8 cellular contexts compared by ENCODE assay signal in the genomic region with DNA sequence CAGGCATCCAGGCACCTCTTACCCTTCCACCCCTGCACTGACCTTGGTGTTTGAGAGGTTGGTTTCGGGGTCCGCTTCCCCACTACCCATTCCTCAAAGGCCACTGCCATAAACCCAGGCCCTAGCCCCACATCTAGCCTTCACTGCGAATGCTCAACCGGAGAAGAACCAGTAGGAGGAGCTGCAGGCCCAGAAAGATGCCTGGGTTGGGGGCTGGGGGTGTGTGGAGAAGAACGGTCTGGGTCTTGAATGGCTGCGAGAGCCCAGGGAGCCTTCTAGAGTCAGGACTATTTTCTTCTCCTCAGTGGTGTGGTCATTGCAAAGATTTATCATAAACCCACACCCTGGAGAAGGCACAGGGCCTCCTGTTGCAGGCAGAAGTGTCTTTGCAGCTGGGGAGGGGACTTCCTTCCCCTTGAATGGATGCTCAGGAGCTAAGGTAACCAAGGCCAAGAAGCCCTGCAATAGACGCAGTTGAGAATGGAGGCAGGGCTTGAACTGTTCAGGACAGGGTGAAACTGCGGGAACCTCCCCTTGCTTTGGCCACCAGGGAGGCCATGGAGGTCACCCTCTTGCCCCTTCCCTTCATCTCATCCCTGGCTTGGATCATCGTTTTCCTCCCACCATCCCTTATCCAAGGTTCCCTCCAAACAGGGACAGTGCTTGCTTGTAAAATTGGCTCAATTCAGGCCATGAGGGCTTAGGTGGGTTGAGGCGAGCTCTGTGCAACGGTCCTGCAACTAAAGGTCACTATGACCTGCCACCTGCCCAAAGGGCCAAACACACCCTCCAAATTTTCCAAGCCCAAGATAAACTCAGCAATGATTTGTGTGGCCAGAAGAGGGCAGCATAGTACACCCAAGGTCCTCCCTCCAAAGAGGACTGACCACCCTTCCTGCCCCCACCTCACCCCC. TPM values are rescaled to one million over a fixed set of nuclear protein-coding genes. Genes with fewer than 3 reads are reported as not detected.
A peak's percentile ranks its signal among the peaks of the same experiment; 100 is the strongest.
DNase-seq lines count a peak whose midpoint lies in the region; ATAC-seq and TF ChIP-seq lines count a peak whose summit lies in the region.

No MANE protein-coding gene starts in this region.

- H3K9me3 Mint-ChIP-seq in activated T-cell treated with anti-CD3 and anti-CD28 coated beads, Interleukin-2, amount 50 U/mL, for 24 hours: peaks cover 8% of the 10 kb centered on the region
- no peaks in the 10 kb centered on the region for H3K9me3 Mint-ChIP-seq in activated CD8-positive, alpha-beta T cell treated with anti-CD3 and anti-CD28 coated beads, Interleukin-2, amount 10 ng/mL, durations not matched to agents 7 days and 5 days (ENCODE audit: insufficient read depth)

- H3K4me1 ChIP-seq in iPS DF 6.9 (ENCODE audit: control insufficient read depth, insufficient read depth, low read length): no peaks in the 10 kb centered on the region
- H3K4me1 ChIP-seq in testis: no peaks in the 10 kb centered on the region

- POLR2A ChIA-PET in activated CD8-positive, alpha-beta T cell treated with anti-CD3 and anti-CD28 coated beads, Interleukin-2, amount 10 ng/mL, durations not matched to agents 7 days and 5 days (lab: Charles Lee): no interaction called here

- no peak for ATAC-seq in activated CD8-positive, alpha-beta T cell treated with anti-CD3 and anti-CD28 coated beads, Interleukin-2, amount 10 ng/mL, durations not matched to agents 7 days and 5 days
- ATAC-seq in HG03432 (IDR thresholded peaks at IDR 0.05; ENCODE audit: unreplicated experiment) (no peak), GM19455 (IDR thresholded peaks at IDR 0.05; ENCODE audit: unreplicated experiment) (no peak)

- DNase-seq in activated T-cell treated with anti-CD3 and anti-CD28 coated beads, Interleukin-2, amount 50 U/mL, for 48 hours: peak; percentile 35 to 38
- no peak for DNase-seq in activated T-cell treated with anti-CD3 and anti-CD28 coated beads, Interleukin-2, amount 50 U/mL, for 24 hours
- DNase-seq in LoVo (ENCODE audit: low spot score) (peak; percentile 35), iPS DF 6.9 (ENCODE audit: low read depth, low spot score) (peak; percentile 80), testis (peak; percentile 55)
- peak; percentile 30 for DNase-seq in activated CD8-positive, alpha-beta T cell treated with anti-CD3 and anti-CD28 coated beads, Interleukin-2, amount 10 ng/mL, durations not matched to agents 7 days and 5 days

- TF ChIP-seq CTCF in testis (IDR thresholded peaks at IDR 0.05): peak; percentile 8 to 67 (median 18)

- TF ChIP-seq POLR2A in testis (IDR thresholded peaks at IDR 0.05): no peak

- no CpG with 5 or more reads among the region's 11 CpGs for WGBS in iPS DF 6.9 (ENCODE audit: insufficient coverage, insufficient read length)
- 51 to 58% methylated on average over 9 to 11 of the region's 11 CpGs for WGBS in testis, 2 donors

- no peaks in the 10 kb centered on the region for H3K27me3 ChIP-seq in iPS DF 6.9 (ENCODE audit: control insufficient read depth, insufficient read depth, low read length)
- H3K27me3 ChIP-seq in testis: no peaks in the 10 kb centered on the region

- H3K27ac ChIP-seq in iPS DF 6.9 (ENCODE audit: low read length): no peak overlapping the region
- H3K27ac ChIP-seq in testis: no peak overlapping the region

- H3K4me3 Mint-ChIP-seq in activated T-cell treated with anti-CD3 and anti-CD28 coated beads, Interleukin-2, amount 50 U/mL, for 24 hours: no peak overlapping the region
- H3K4me3 Mint-ChIP-seq in activated CD8-positive, alpha-beta T cell treated with anti-CD3 and anti-CD28 coated beads, Interleukin-2, amount 10 ng/mL, durations not matched to agents 7 days and 5 days: no peak overlapping the region

- H3K27ac Mint-ChIP-seq in activated T-cell treated with anti-CD3 and anti-CD28 coated beads, Interleukin-2, amount 50 U/mL, for 24 hours: no peak overlapping the region
- H3K27ac Mint-ChIP-seq in activated CD8-positive, alpha-beta T cell treated with anti-CD3 and anti-CD28 coated beads, Interleukin-2, amount 10 ng/mL, durations not matched to agents 7 days and 5 days: no peak overlapping the region

- no peaks in the 10 kb centered on the region for H3K36me3 ChIP-seq in iPS DF 6.9 (ENCODE audit: control insufficient read depth, insufficient read depth, low read length)
- H3K36me3 ChIP-seq in testis (ENCODE audit: low read depth, missing control alignments): no peaks in the 10 kb centered on the region

- intact Hi-C loops in testis (cut with DNase I; ENCODE audit: low total_unique reads): no loop called here

- H3K27me3 Mint-ChIP-seq in activated T-cell treated with anti-CD3 and anti-CD28 coated beads, Interleukin-2, amount 50 U/mL, for 24 hours: peaks cover 58% of the 10 kb centered on the region
- H3K27me3 Mint-ChIP-seq in activated CD8-positive, alpha-beta T cell treated with anti-CD3 and anti-CD28 coated beads, Interleukin-2, amount 10 ng/mL, durations not matched to agents 7 days and 5 days (ENCODE audit: low read depth): peaks cover 3% of the 10 kb centered on the region

- H3K36me3 Mint-ChIP-seq in activated T-cell treated with anti-CD3 and anti-CD28 coated beads, Interleukin-2, amount 50 U/mL, for 24 hours (ENCODE audit: low read depth): no peaks in the 10 kb centered on the region
- H3K36me3 Mint-ChIP-seq in activated CD8-positive, alpha-beta T cell treated with anti-CD3 and anti-CD28 coated beads, Interleukin-2, amount 10 ng/mL, durations not matched to agents 7 days and 5 days (ENCODE audit: low read depth): no peaks in the 10 kb centered on the region

- H3K4me1 Mint-ChIP-seq in activated T-cell treated with anti-CD3 and anti-CD28 coated beads, Interleukin-2, amount 50 U/mL, for 24 hours (ENCODE audit: low read depth): peaks cover 3% of the 10 kb centered on the region
- H3K4me1 Mint-ChIP-seq in activated CD8-positive, alpha-beta T cell treated with anti-CD3 and anti-CD28 coated beads, Interleukin-2, amount 10 ng/mL, durations not matched to agents 7 days and 5 days (ENCODE audit: low read depth): no peaks in the 10 kb centered on the region

- H3K9me3 ChIP-seq in iPS DF 6.9 (ENCODE audit: control insufficient read depth, insufficient read depth, low read length) (no peaks in the 10 kb centered on the region), testis (no peaks in the 10 kb centered on the region)

- no peak overlapping the region for H3K4me3 ChIP-seq in iPS DF 6.9 (ENCODE audit: low read length)
- H3K4me3 ChIP-seq in testis: no peak overlapping the region

- CTCF ChIA-PET in activated CD8-positive, alpha-beta T cell treated with anti-CD3 and anti-CD28 coated beads, Interleukin-2, amount 10 ng/mL, durations not matched to agents 7 days and 5 days (lab: Charles Lee): interaction anchor here (0.7 to 3.6 kb wide), 7 partner anchors 11 to 131 kb away, joined by 3 to 31 read pairs (median 3); no protein-coding TSS in a partner anchor

RNA-seq across cellular contexts. Expression of a gene that starts 20.9 kb away (rescaled TPM):
- not detected for total RNA-seq in activated CD8-positive, alpha-beta T cell treated with anti-CD3 and anti-CD28 coated beads, Interleukin-2, amount 10 ng/mL, durations not matched to agents 7 days and 5 days
- total RNA-seq in testis: 10 to 100 TPM; 35.1 to 63.0 TPM
- 53.7 TPM for polyA plus RNA-seq in testis (ENCODE audit: insufficient read depth, low read depth, low replicate concordance)

Comparison
In these comparisons a context has a peak if more than half of its experiments do, and no peak if none do; other contexts are left out.
1. RNA of a gene that starts 20.9 kb away (total RNA-seq): 35.1 to 63.0 TPM in testis; not detected in activated CD8-positive, alpha-beta T cell treated with anti-CD3 and anti-CD28 coated beads, Interleukin-2, amount 10 ng/mL, durations not matched to agents 7 days and 5 days; every median in the first group is over 10 times any median in the second.